Comparison of ENCODE assay signal across 27 cellular contexts in the genomic region with DNA sequence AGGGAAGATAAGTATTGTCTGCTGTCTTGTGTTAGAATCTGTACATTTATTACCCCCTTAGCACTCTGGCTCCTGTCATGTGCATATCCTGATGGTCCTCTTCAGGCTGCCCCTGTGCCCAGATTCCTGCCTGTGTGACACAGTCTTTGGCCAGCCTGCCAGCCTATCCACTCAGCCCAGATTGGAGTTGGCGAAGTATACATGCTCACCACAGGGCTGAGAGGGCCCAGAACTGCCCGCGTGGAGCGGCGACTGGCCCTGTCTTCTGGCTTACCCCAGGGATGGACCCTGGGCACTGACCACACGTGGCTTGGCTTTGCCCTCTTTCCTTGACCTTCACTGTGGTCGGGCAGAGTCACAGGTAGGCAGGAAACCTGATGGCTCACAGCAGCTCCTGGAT.
"Had no signal": no experiment of that assay in that cellular context is flagged by ENCODE, and none has a peak within 500 bp of the region (broad histone marks: within the 10 kb centered on the region; RNA-seq: fewer than 3 reads in every experiment).

No MANE protein-coding gene starts in this region.

- H3K4me1 Mint-ChIP-seq: stimulated activated memory B cell treated with anti-CD40 and anti-IgM and Interleukin-4, amounts not matched to agents 10 μg/mL and 1 μg/mL and 100 μg/mL, for 72 hours had no signal

- H3K36me3 Mint-ChIP-seq: natural killer cell treated with Interleukin-12 subunit alpha and Interleukin-12 subunit beta and Interleukin-15 and Interleukin-18, amount 100 ng/mL, for 72 hours; stimulated activated memory B cell treated with anti-CD40 and anti-IgM and Interleukin-4, amounts not matched to agents 10 μg/mL and 1 μg/mL and 100 μg/mL, for 72 hours had no signal

- H3K27ac Mint-ChIP-seq: activated CD4-positive, alpha-beta memory T cell treated with anti-CD3 and anti-CD28 coated beads, Interleukin-2, amount 10 ng/mL, durations not matched to agents 7 days and 5 days; activated CD4-positive, alpha-beta T cell treated with anti-CD3 and anti-CD28 coated beads, Interleukin-2, amount 10 ng/mL, durations not matched to agents 7 days and 5 days; activated T-cell treated with anti-CD3 and anti-CD28 coated beads, Interleukin-2, amount 50 U/mL, for 24 hours; endodermal cell; natural killer cell treated with Interleukin-12 subunit alpha and Interleukin-12 subunit beta and Interleukin-15 and Interleukin-18, amount 100 ng/mL, for 72 hours; stimulated activated memory B cell treated with anti-CD40 and anti-IgM and Interleukin-4, amounts not matched to agents 10 μg/mL and 1 μg/mL and 100 μg/mL, for 72 hours; stimulated activated naive CD8-positive, alpha-beta T cell treated with anti-CD3 and anti-CD28 coated beads, Interleukin-15, amount 100 ng/mL, for 72 hours had no signal

- H3K4me3 Mint-ChIP-seq: activated CD4-positive, alpha-beta memory T cell treated with anti-CD3 and anti-CD28 coated beads, Interleukin-2, amount 10 ng/mL, durations not matched to agents 7 days and 5 days; activated CD4-positive, alpha-beta T cell treated with anti-CD3 and anti-CD28 coated beads, Interleukin-2, amount 10 ng/mL, durations not matched to agents 7 days and 5 days; activated T-cell treated with anti-CD3 and anti-CD28 coated beads, Interleukin-2, amount 50 U/mL, for 24 hours; stimulated activated memory B cell treated with anti-CD40 and anti-IgM and Interleukin-4, amounts not matched to agents 10 μg/mL and 1 μg/mL and 100 μg/mL, for 72 hours; stimulated activated naive CD8-positive, alpha-beta T cell treated with anti-CD3 and anti-CD28 coated beads, Interleukin-15, amount 100 ng/mL, for 72 hours had no signal

- H3K36me3 ChIP-seq: breast epithelium, heart left ventricle, left lung, pancreas, prostate gland, sigmoid colon, tibial artery, upper lobe of right lung had no signal

- ATAC-seq: stimulated activated memory B cell treated with anti-CD40 and anti-IgM and Interleukin-4, amounts not matched to agents 10 μg/mL and 1 μg/mL and 100 μg/mL, for 72 hours had no signal

- H3K4me3 ChIP-seq: left lung, mucosa of descending colon, pancreas, prostate gland, tibial artery, upper lobe of right lung had no signal

- H3K9me3 Mint-ChIP-seq: activated CD4-positive, alpha-beta memory T cell treated with anti-CD3 and anti-CD28 coated beads, Interleukin-2, amount 10 ng/mL, durations not matched to agents 7 days and 5 days; activated CD4-positive, alpha-beta T cell treated with anti-CD3 and anti-CD28 coated beads, Interleukin-2, amount 10 ng/mL, durations not matched to agents 7 days and 5 days; activated T-cell treated with anti-CD3 and anti-CD28 coated beads, Interleukin-2, amount 50 U/mL, for 24 hours; endodermal cell; natural killer cell treated with Interleukin-12 subunit alpha and Interleukin-12 subunit beta and Interleukin-15 and Interleukin-18, amount 100 ng/mL, for 72 hours; stimulated activated memory B cell treated with anti-CD40 and anti-IgM and Interleukin-4, amounts not matched to agents 10 μg/mL and 1 μg/mL and 100 μg/mL, for 72 hours; stimulated activated naive CD8-positive, alpha-beta T cell treated with anti-CD3 and anti-CD28 coated beads, Interleukin-15, amount 100 ng/mL, for 72 hours had no signal

- DNase-seq: activated CD4-positive, alpha-beta memory T cell treated with anti-CD3 and anti-CD28 coated beads, Interleukin-2, amount 10 ng/mL, durations not matched to agents 7 days and 5 days; activated CD4-positive, alpha-beta T cell treated with anti-CD3 and anti-CD28 coated beads for 1 hour; activated CD4-positive, alpha-beta T cell treated with anti-CD3 and anti-CD28 coated beads, Interleukin-2, amount 10 ng/mL, durations not matched to agents 7 days and 5 days; activated CD8-positive, alpha-beta memory T cell treated with anti-CD3 and anti-CD28 coated beads, Interleukin-2, amount 50 U/mL, for 48 hours; activated gamma-delta T cell treated with Interleukin-2 at 50 U/mL for 16 hours; activated naive CD4-positive, alpha-beta T cell treated with anti-CD3 and anti-CD28 coated beads, Interleukin-2, amount 50 U/mL, for 16 hours; amniotic stem cell; endodermal cell; foreskin fibroblast; heart left ventricle; kidney glomerular epithelial cell; left lung; mucosa of descending colon; pancreas; retina; sigmoid colon; small intestine; stimulated activated CD4-positive, alpha-beta T cell treated with anti-CD3 and anti-CD28 coated beads, Interleukin-4, amount 100 ng/mL, for 24 hours; stimulated activated naive CD8-positive, alpha-beta T cell treated with anti-CD3 and anti-CD28 coated beads, Interleukin-15, amount 100 ng/mL, for 72 hours; T-helper 2 cell; tibial artery; upper lobe of right lung had no signal

- H3K4me1 ChIP-seq: breast epithelium, prostate gland had no signal

- H3K9me3 ChIP-seq: breast epithelium, heart left ventricle, left lung, mucosa of descending colon, pancreas, prostate gland, sigmoid colon, tibial artery, upper lobe of right lung had no signal

- FAIRE-seq: pancreas, small intestine had no signal

- H3K27ac ChIP-seq: breast epithelium, left lung, pancreas, prostate gland, sigmoid colon, tibial artery, upper lobe of right lung had no signal
